In the genomic region with DNA sequence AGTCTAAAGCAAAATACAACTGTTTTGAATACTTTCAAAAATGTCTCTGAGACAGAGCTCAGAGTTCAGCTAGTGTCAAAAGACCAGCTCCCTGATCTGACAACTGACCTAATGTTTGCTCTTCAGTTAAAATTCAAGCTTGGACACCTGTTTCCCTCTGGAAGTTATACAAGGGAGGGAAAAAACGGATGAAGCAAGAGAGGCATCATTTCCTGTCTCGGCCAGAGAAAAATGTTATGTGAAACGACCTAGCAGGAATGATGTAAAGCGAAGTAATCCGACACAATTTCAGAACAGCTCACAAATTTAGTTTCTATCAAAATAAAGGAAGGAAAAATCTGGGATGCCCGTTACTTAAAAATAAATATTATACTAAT, we compare ENCODE assay signal across 15 cellular contexts. TPM values are rescaled to one million over a fixed set of nuclear protein-coding genes. Genes with fewer than 3 reads are reported as not detected.
DNase-seq lines count a peak whose midpoint lies in the region; ATAC-seq and TF ChIP-seq lines count a peak whose summit lies in the region.
"Had no signal": no experiment of that assay in that cellular context is flagged by ENCODE, and none has a peak within 500 bp of the region (broad histone marks: within the 10 kb centered on the region; RNA-seq: fewer than 3 reads in every experiment).

No MANE protein-coding gene starts in this region.

- TF ChIP-seq POLR2A in IMR-90 (IDR thresholded peaks at IDR 0.05; ENCODE audit: low read depth, low read length) (no peak), suprapubic skin (IDR thresholded peaks at IDR 0.05) (no peak)

- H4K8ac ChIP-seq in IMR-90 (ENCODE audit: low read depth in 2 of 2, low read length in 2 of 2) = no peak overlapping the region

- 0 out of 2 replicates have a peak, but pooled peaks cover 3% of the 10 kb centered on the region for H3K9me1 ChIP-seq in IMR-90 (ENCODE audit: insufficient read depth, low read length)

- no peak overlapping the region for H3K27ac ChIP-seq in IMR-90 (ENCODE audit: insufficient read depth, low read length)
- H3K27ac ChIP-seq in ascending aorta = peak overlapping the region; percentile 79 to 82
- peak overlapping the region; percentile 71 for H3K27ac ChIP-seq in suprapubic skin
- H3K27ac ChIP-seq: KMS-11 had no signal

- H3K18ac ChIP-seq in IMR-90 (ENCODE audit: low read depth, low read length) = no peak overlapping the region

- no peak overlapping the region for H2BK120ac ChIP-seq in IMR-90 (ENCODE audit: low read depth, low read length)

- TF ChIP-seq EP300 in suprapubic skin (IDR thresholded peaks at IDR 0.05) = no peak

- no peak overlapping the region for H3K14ac ChIP-seq in IMR-90 (replicated peaks; ENCODE audit: low read depth, low read length)

- H4K20me1 ChIP-seq in IMR-90 (ENCODE audit: insufficient read depth, low read length) = no peaks in the 10 kb centered on the region

- in situ Hi-C loops in IMR-90 (cut with MboI; ENCODE audit: low sequenced_read_pairs) = no loop called here

- no peak overlapping the region for H4K5ac ChIP-seq in IMR-90 (ENCODE audit: low read depth, low read length)

- H3K9ac ChIP-seq in IMR-90 (ENCODE audit: low read depth, low read length) = no peak overlapping the region
- H3K9ac ChIP-seq: KMS-11 had no signal

- H2BK5ac ChIP-seq in IMR-90 (ENCODE audit: low read depth, low read length, poor library complexity, severe bottlenecking) = no peak overlapping the region

- ATAC-seq in IMR-90 (ENCODE audit: low read depth) = no peak
- ATAC-seq in GM21825 (IDR thresholded peaks at IDR 0.05; ENCODE audit: unreplicated experiment) = no peak

- intact Hi-C loops in IMR-90 (cut with micrococcal nuclease) = no loop called here
- intact Hi-C loops in ascending aorta (cut with DNase I) = loop anchor here (2.0 kb wide), 1 partner anchor 55 kb away; no protein-coding TSS in a partner anchor

- H3K56ac ChIP-seq in IMR-90 (ENCODE audit: extremely low read depth, insufficient read depth, low read length) = no peak overlapping the region

- CTCF ChIA-PET in IMR-90 (lab: Yijun Ruan, JAX) = interaction anchor here (0.6 to 3.0 kb wide), 2 partner anchors 9 to 1900 kb away, joined by 5 to 14 read pairs; no protein-coding TSS in a partner anchor

- H3K4me3 ChIP-seq in IMR-90 (ENCODE audit: insufficient read depth, low read depth, low read length) = no peak overlapping the region
- peak overlapping the region; percentile 24 to 68 for H3K4me3 ChIP-seq in ascending aorta
- H3K4me3 ChIP-seq in suprapubic skin = peak overlapping the region; percentile 30
- H3K4me3 ChIP-seq: prostate gland had no signal

- no peak for TF ChIP-seq CTCF in IMR-90 (conservative IDR thresholded peaks at IDR 0.05; ENCODE audit: low read depth, low read length)
- TF ChIP-seq CTCF in ascending aorta (IDR thresholded peaks at IDR 0.05) = no peak
- no peak for TF ChIP-seq CTCF in suprapubic skin (IDR thresholded peaks at IDR 0.05)

- H2BK15ac ChIP-seq in IMR-90 (ENCODE audit: low read depth, low read length) = no peak overlapping the region

- H3K36me3 ChIP-seq in IMR-90 (ENCODE audit: control insufficient read depth, insufficient read depth, low read length) = peaks cover 6% of the 10 kb centered on the region
- peaks cover 0 to under 1% of the 10 kb centered on the region in 2 donors for H3K36me3 ChIP-seq in ascending aorta
- peaks cover 4% of the 10 kb centered on the region for H3K36me3 ChIP-seq in suprapubic skin
- H3K36me3 ChIP-seq: prostate gland had no signal

- H2AK9ac ChIP-seq in IMR-90 (replicated peaks; ENCODE audit: low read depth, low read length, poor library complexity) = no peak overlapping the region

- H3K27me3 ChIP-seq in IMR-90 (ENCODE audit: control insufficient read depth, insufficient read depth, low read length) (no peaks in the 10 kb centered on the region), ascending aorta (no peaks in the 10 kb centered on the region), suprapubic skin (no peaks in the 10 kb centered on the region)

- H2AFZ ChIP-seq in IMR-90 (replicated peaks; ENCODE audit: low read length, poor library complexity) = no peak overlapping the region

- H3K23ac ChIP-seq in IMR-90 (ENCODE audit: low read depth, low read length) = no peak overlapping the region

- H2AK5ac ChIP-seq in IMR-90 (ENCODE audit: low read depth, low read length) = no peak overlapping the region

- BruUV-seq in IMR-90 (replicated peaks; lab: Mats Ljungman, UMichigan) = no TSS peak

- H3K4me1 ChIP-seq in IMR-90 (ENCODE audit: control insufficient read depth, insufficient read depth, low read length) (peaks cover 3% of the 10 kb centered on the region), ascending aorta (peaks cover 0 to 3% of the 10 kb centered on the region in 2 donors), suprapubic skin (peaks cover 8% of the 10 kb centered on the region)
- H3K4me1 ChIP-seq: prostate gland had no signal

- no peak overlapping the region for H3K4me2 ChIP-seq in IMR-90 (ENCODE audit: low read depth, low read length)
- H3K4me2 ChIP-seq: KMS-11 had no signal

- WGBS in IMR-90 (ENCODE audit: extremely low coverage in 2 of 2, insufficient read length in 1 of 2), 2 experiments = no CpG with 5 or more reads among the region's 6 CpGs
- WGBS in suprapubic skin = 68% methylated on average over 6 of the region's 6 CpGs

- POLR2A ChIA-PET in IMR-90 (lab: Charles Lee; ENCODE audit: unreplicated experiment) = no interaction called here

- dilution Hi-C loops in IMR-90 (cut with HindIII; ENCODE audit: low sequenced_read_pairs, unreplicated experiment) = no loop called here

- H3K9me3 ChIP-seq in IMR-90 (ENCODE audit: control insufficient read depth, insufficient read depth, low read length) (no peaks in the 10 kb centered on the region), ascending aorta (no peaks in the 10 kb centered on the region), suprapubic skin (no peaks in the 10 kb centered on the region)
- H3K9me3 ChIP-seq: prostate gland had no signal

- H3K79me1 ChIP-seq in IMR-90 (ENCODE audit: low read depth in 1 of 2, low read length in 2 of 2) = no peaks in the 10 kb centered on the region

- H4K91ac ChIP-seq in IMR-90 (ENCODE audit: insufficient read depth, low read depth, low read length) = no peak overlapping the region

- no peak overlapping the region for H3K4ac ChIP-seq in IMR-90 (ENCODE audit: low read depth, low read length)

- no peak for TF ChIP-seq RAD21 in IMR-90 (IDR thresholded peaks at IDR 0.05; ENCODE audit: low read length)

- peak; percentile 76 for DNase-seq in IMR-90
- DNase-seq in ascending aorta (ENCODE audit: low spot score in 2 of 2) = no peak
- peak; percentile 20 for DNase-seq in left kidney (ENCODE audit: low read depth, low spot score)
- DNase-seq in suprapubic skin (ENCODE audit: low spot score in 2 of 2) = no peak
- no peak for DNase-seq in stimulated activated CD4-positive, alpha-beta T cell treated with anti-CD3 and anti-CD28 coated beads, Interleukin-2, amount 100 ng/mL, for 24 hours
- DNase-seq in T1000 (lab: John Stamatoyannopoulos, UW) = no peak
- DNase-seq: activated naive CD8-positive, alpha-beta T cell treated with anti-CD3 and anti-CD28 coated beads for 36 hours; CD4-positive, alpha-beta T cell; NCI-H1930; stimulated activated CD4-positive, alpha-beta T cell treated with anti-CD3 and anti-CD28 coated beads, Interleukin-4, amount 100 ng/mL, for 1 hour had no signal

- H2BK20ac ChIP-seq in IMR-90 (ENCODE audit: low read depth, low read length) = no peak overlapping the region

TF ChIP-seq in IMR-90, 13 proteins besides CTCF, POLR2A, EP300 and RAD21:
- no peak for TF ChIP-seq RFX5 (IDR thresholded peaks at IDR 0.05; ENCODE audit: low read depth, low read length)
- peak; percentile 77 for TF ChIP-seq CEBPB (IDR thresholded peaks at IDR 0.05; ENCODE audit: low read depth, low read length)
- TF ChIP-seq MAFK (IDR thresholded peaks at IDR 0.05; ENCODE audit: low read depth, low read length) = no peak
- no peak for TF ChIP-seq MXI1 (IDR thresholded peaks at IDR 0.05; ENCODE audit: borderline replicate concordance, low read depth, low read length)
- no peak for TF ChIP-seq FOS (IDR thresholded peaks at IDR 0.05; ENCODE audit: low read depth, low read length)

RNA-seq across cellular contexts. Expression of gene ZAR1L, which starts 59.4 kb away (rescaled TPM):
- total RNA-seq in IMR-90 (2012; rRNA removed) = not detected in 2 replicates
- polyA plus RNA-seq in IMR-90 (2012; rRNA removed) = not detected in 2 replicates
- polyA plus RNA-seq in IMR-90 (2012; cell fraction: cytosol; rRNA removed) = not detected in 2 replicates
- not detected in 2 replicates for polyA plus RNA-seq in IMR-90 (2012; cell fraction: nucleus; rRNA removed; ENCODE audit: low replicate concordance)
- not detected for total RNA-seq in ascending aorta
- total RNA-seq in suprapubic skin = not detected
- total RNA-seq: CD4-positive, alpha-beta T cell; fibroblast of lung; myocyte; prostate gland had no signal
- polyA plus RNA-seq: fibroblast of lung had no signal

RNA-seq across cellular contexts. Expression of gene BRCA2, which starts 59.6 kb away (rescaled TPM):
- total RNA-seq in IMR-90 (2012; rRNA removed) (9.7 and 11.7 TPM in 2 replicates), ascending aorta (0.64 TPM), suprapubic skin (1 to 10 TPM; 1.5 to 5.6 (median 2.0) TPM)
- 2.0 and 2.1 TPM in 2 replicates for polyA plus RNA-seq in IMR-90 (2012; rRNA removed)
- polyA plus RNA-seq in IMR-90 (2012; cell fraction: cytosol; rRNA removed) = 0.13 and 0.77 TPM in 2 replicates
- 0.28 and 3.1 TPM in 2 replicates for polyA plus RNA-seq in IMR-90 (2012; cell fraction: nucleus; rRNA removed; ENCODE audit: low replicate concordance)

Comparison
In these comparisons a context has a peak if more than half of its experiments do, and no peak if none do; other contexts are left out.
1. DNase-seq: peak in IMR-90 (single experiment) and left kidney (single experiment); none in ascending aorta (0 of 2), suprapubic skin (0 of 2), stimulated activated CD4-positive, alpha-beta T cell treated with anti-CD3 and anti-CD28 coated beads, Interleukin-2, amount 100 ng/mL, for 24 hours (0 of 2) and T1000 (single experiment).